ENCODE assay signal across 8 cellular contexts in the genomic region with DNA sequence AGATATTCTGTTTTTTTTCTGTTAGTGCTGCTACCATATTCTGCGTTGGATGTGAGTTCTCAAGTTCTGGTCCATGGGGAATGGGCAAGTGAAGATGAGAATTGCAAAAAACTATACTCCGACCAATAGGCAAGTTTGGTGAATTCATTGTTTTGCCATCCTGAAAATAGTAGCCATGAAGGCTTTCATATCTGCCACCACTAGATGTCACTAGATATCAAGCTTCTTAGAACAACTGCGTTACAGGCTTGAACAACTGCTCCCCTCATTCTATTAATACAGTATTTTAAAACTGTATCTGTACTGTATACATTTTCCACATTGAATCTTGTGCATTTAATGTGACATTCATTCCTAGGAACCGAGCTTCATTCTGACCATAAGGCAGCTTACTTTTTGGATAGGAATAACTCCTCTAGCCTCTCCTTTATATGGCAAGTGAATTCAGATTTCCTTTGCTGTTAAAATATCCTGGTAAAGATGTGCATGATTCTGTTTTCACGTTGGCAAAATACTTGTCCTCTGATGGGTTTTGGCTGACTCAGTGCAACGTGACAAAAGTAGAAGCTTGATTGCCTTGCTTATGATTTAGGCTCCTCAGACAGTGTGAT.
DNase-seq lines count a peak whose midpoint lies in the region; ATAC-seq lines count a peak whose summit lies in the region.

No MANE protein-coding gene starts in this region.

- peak; percentile 81 for ATAC-seq in GM21390 (IDR thresholded peaks at IDR 0.05; ENCODE audit: unreplicated experiment)
- ATAC-seq in HG02571 (IDR thresholded peaks at IDR 0.05; ENCODE audit: unreplicated experiment), result no peak

- DNase-seq in Daoy (ENCODE audit: low read depth), result peak; percentile 62
- peak; percentile 77 for DNase-seq in LoVo (ENCODE audit: low spot score)
- DNase-seq in RPMI7951 (ENCODE audit: low read depth), result peak; percentile 59
- peak; percentile 58 to 69 for DNase-seq in dermis microvascular lymphatic vessel endothelial cell (ENCODE audit: low read depth in 2 of 2)
- DNase-seq in lung microvascular endothelial cell (ENCODE audit: low read depth in 2 of 2), result peak; percentile 75 to 78
- no peak for DNase-seq in NCI-H187 treated with DMSO at 0.1 percent for 48 hours (lab: John Stamatoyannopoulos, UW)
